In the genomic region with DNA sequence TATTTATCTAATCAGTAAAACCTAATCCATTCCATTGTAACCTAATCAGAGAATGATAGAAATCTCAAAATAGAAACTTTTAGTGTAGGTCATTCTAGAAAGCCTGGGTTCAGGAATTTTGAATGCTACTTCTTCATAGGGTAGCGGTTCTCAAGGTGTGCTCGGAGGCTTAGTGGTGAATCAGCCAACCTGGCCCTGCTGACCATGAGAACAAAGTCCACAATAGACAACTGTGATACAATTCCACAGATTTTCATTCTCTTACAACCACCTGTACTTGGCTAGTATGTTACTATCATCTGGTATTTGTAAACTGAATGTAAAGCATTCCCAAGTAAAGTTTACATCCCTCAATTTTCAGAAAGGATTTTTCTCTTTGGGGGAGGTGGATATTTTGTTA, we compare ENCODE assay signal across 17 cellular contexts.
"Had no signal": no experiment of that assay in that cellular context is flagged by ENCODE, and none has a peak within 500 bp of the region (broad histone marks: within the 10 kb centered on the region; RNA-seq: fewer than 3 reads in every experiment).

No MANE protein-coding gene starts in this region.

- H3K27ac ChIP-seq: colonic mucosa, foreskin keratinocyte, left lung, lower lobe of right lung, right atrium auricular region had no signal

- H3K4me3 Mint-ChIP-seq: memory B cell, naive B cell, nephron had no signal

- H3K9me3 ChIP-seq: colonic mucosa, left lung, lower lobe of right lung, right atrium auricular region had no signal

- H3K4me1 Mint-ChIP-seq: nephron had no signal

- ATAC-seq: foreskin keratinocyte, left lung, lower lobe of right lung had no signal

- H3K36me3 ChIP-seq: colonic mucosa, left lung, lower lobe of right lung, right atrium auricular region had no signal

- H3K27me3 ChIP-seq: colonic mucosa, foreskin keratinocyte, left lung, right atrium auricular region had no signal

- H3K4me1 ChIP-seq: colonic mucosa, foreskin keratinocyte, left lung, lower lobe of right lung, right atrium auricular region had no signal

- H3K4me3 ChIP-seq: colonic mucosa, left lung, lower lobe of right lung, right atrium auricular region, smooth muscle cell had no signal

- H3K36me3 Mint-ChIP-seq: memory B cell, naive B cell had no signal

- H3K27me3 Mint-ChIP-seq: memory B cell had no signal

- DNase-seq: colonic mucosa; dermis blood vessel endothelial cell; foreskin keratinocyte; head of caudate nucleus; hippocampal formation; kidney glomerular epithelial cell; left lung; lower lobe of right lung; midbrain; naive B cell; stimulated activated CD4-positive, alpha-beta T cell treated with anti-CD3 and anti-CD28 coated beads, Interleukin-2, amount 100 ng/mL, for 48 hours; stimulated activated naive CD4-positive, alpha-beta T cell treated with Interleukin-2 at 50 U/mL for 16 hours; trophoblast cell had no signal

- H3K9me3 Mint-ChIP-seq: memory B cell, naive B cell, nephron had no signal

- H3K27ac Mint-ChIP-seq: memory B cell, nephron had no signal
